In the genomic region with DNA sequence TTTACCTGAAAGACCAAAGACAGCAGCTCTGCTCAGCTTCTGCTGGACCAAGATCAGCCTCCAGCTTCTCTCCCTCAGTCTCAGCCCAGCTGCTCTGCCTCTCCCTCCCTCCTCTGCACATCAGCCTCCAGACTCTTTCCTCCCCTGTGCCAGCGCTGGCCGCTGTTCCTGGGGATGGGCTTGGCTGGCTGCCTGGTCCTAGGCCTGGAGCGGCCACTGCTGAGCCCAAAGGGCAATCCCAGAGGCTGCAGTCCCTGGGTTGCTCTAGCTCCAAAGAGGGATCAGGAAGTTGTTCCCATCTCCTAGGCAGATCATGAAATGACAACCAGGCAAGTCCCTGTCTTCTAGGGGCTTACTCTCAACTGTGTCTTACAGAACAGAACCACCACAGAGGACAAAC, we compare ENCODE assay signal across 9 cellular contexts. TPM values are rescaled to one million over a fixed set of nuclear protein-coding genes. Genes with fewer than 3 reads are reported as not detected.
DNase-seq lines count a peak whose midpoint lies in the region; ATAC-seq, FAIRE-seq and TF ChIP-seq lines count a peak whose summit lies in the region.
"Had no signal": no experiment of that assay in that cellular context is flagged by ENCODE, and none has a peak within 500 bp of the region (broad histone marks: within the 10 kb centered on the region; RNA-seq: fewer than 3 reads in every experiment).

No MANE protein-coding gene starts in this region.

- peak overlapping the region in 1 of 4 donors; percentile 11 for H3K4me3 ChIP-seq in esophagus muscularis mucosa

- DNase-seq in T-helper 2 cell treated with Interferon-gamma antibody and Interleukin-4, amounts not matched to agents 5 μg/mL and 100 μg/mL, for 36 hours (ENCODE audit: low spot score) = no peak
- DNase-seq in T-helper 2 cell (no peak), esophagus muscularis mucosa (ENCODE audit: extremely low spot score) (no peak), mesenteric fat pad (ENCODE audit: low spot score) (peak; percentile 93), urothelium cell line (ENCODE audit: low spot score) (peak; percentile 38), HuH-7.5 (ENCODE audit: low spot score) (no peak), NCI-H1436 treated with DMSO at 0.1 percent for 48 hours (lab: John Stamatoyannopoulos, UW) (no peak)
- DNase-seq: activated naive CD4-positive, alpha-beta T cell treated with anti-CD3 and anti-CD28 coated beads, Interleukin-2, amount 50 U/mL, for 16 hours had no signal

- H3K9me3 ChIP-seq in esophagus muscularis mucosa = no peaks in the 10 kb centered on the region

- no peaks in the 10 kb centered on the region for H3K9me3 Mint-ChIP-seq in T-helper 2 cell treated with Interferon-gamma antibody and Interleukin-4, amounts not matched to agents 5 μg/mL and 100 μg/mL, for 36 hours

- TF ChIP-seq POLR2A in esophagus muscularis mucosa (IDR thresholded peaks at IDR 0.05; ENCODE audit: low read depth) = no peak

- H3K4me1 ChIP-seq in esophagus muscularis mucosa = peaks cover 80 to 96% (median 94%) of the 10 kb centered on the region in 4 donors

- no peaks in the 10 kb centered on the region for H3K27me3 Mint-ChIP-seq in T-helper 2 cell treated with Interferon-gamma antibody and Interleukin-4, amounts not matched to agents 5 μg/mL and 100 μg/mL, for 36 hours (ENCODE audit: low read depth)

- H3K4me3 Mint-ChIP-seq in T-helper 2 cell treated with Interferon-gamma antibody and Interleukin-4, amounts not matched to agents 5 μg/mL and 100 μg/mL, for 36 hours = no peak overlapping the region

- H3K27ac Mint-ChIP-seq in T-helper 2 cell treated with Interferon-gamma antibody and Interleukin-4, amounts not matched to agents 5 μg/mL and 100 μg/mL, for 36 hours = peak overlapping the region; percentile 3

- WGBS in esophagus muscularis mucosa = 9% methylated on average over 3 of the region's 3 CpGs

- peaks cover 33% of the 10 kb centered on the region for H3K36me3 Mint-ChIP-seq in T-helper 2 cell treated with Interferon-gamma antibody and Interleukin-4, amounts not matched to agents 5 μg/mL and 100 μg/mL, for 36 hours (ENCODE audit: low read depth)

- H3K36me3 ChIP-seq in esophagus muscularis mucosa = no peaks in the 10 kb centered on the region

- no peak for TF ChIP-seq CTCF in esophagus muscularis mucosa (IDR thresholded peaks at IDR 0.05)

- FAIRE-seq in urothelium cell line (lab: Jason Lieb, UNC) = no peak

- intact Hi-C loops in esophagus muscularis mucosa (cut with DNase I) = no loop called here

- no peak for TF ChIP-seq EP300 in esophagus muscularis mucosa (IDR thresholded peaks at IDR 0.05)

- no peaks in the 10 kb centered on the region for H3K27me3 ChIP-seq in esophagus muscularis mucosa

- ATAC-seq in HG02885 (IDR thresholded peaks at IDR 0.05; ENCODE audit: poor library complexity, unreplicated experiment) = no peak

- peaks cover 65% of the 10 kb centered on the region for H3K4me1 Mint-ChIP-seq in T-helper 2 cell treated with Interferon-gamma antibody and Interleukin-4, amounts not matched to agents 5 μg/mL and 100 μg/mL, for 36 hours (ENCODE audit: low read depth)

- H3K27ac ChIP-seq in esophagus muscularis mucosa (replicated peaks in 1 of 4) = peak overlapping the region; percentile 70 to 80 (median 72)

RNA-seq across cellular contexts. Expression of a gene that starts 31.3 kb away (rescaled TPM):
- total RNA-seq in esophagus muscularis mucosa (10 to 100 TPM; 18.3 to 37.4 (median 27.8) TPM), mesenteric fat pad (187 TPM)

RNA-seq across cellular contexts. Expression of a gene that starts 31.7 kb away (rescaled TPM):
- 10 to 100 TPM; 38.9 to 69.2 (median 46.4) TPM for total RNA-seq in esophagus muscularis mucosa
- total RNA-seq in mesenteric fat pad = 42.0 TPM

Comparison
In these comparisons a context has a peak if more than half of its experiments do, and no peak if none do; other contexts are left out.
1. DNase-seq: peak in mesenteric fat pad (single experiment) and urothelium cell line (single experiment); none in T-helper 2 cell treated with Interferon-gamma antibody and Interleukin-4, amounts not matched to agents 5 μg/mL and 100 μg/mL, for 36 hours (single experiment), T-helper 2 cell (0 of 5), esophagus muscularis mucosa (single experiment), HuH-7.5 (single experiment) and NCI-H1436 treated with DMSO at 0.1 percent for 48 hours (single experiment).